19 cellular contexts compared by ENCODE assay signal in genomic region chr2:169806586-169806985, GRCh38. TPM values are rescaled to one million over a fixed set of nuclear protein-coding genes. Genes with fewer than 3 reads are reported as not detected.
A peak's percentile ranks its signal among the peaks of the same experiment; 100 is the strongest.
DNase-seq lines count a peak whose midpoint lies in the region; ATAC-seq and TF ChIP-seq lines count a peak whose summit lies in the region.
"Had no signal": no experiment of that assay in that cellular context is flagged by ENCODE, and none has a peak within 500 bp of the region (broad histone marks: within the 10 kb centered on the region; RNA-seq: fewer than 3 reads in every experiment).

No MANE protein-coding gene starts in this region.

- no peak for ATAC-seq in stimulated activated naive CD8-positive, alpha-beta T cell treated with anti-CD3 and anti-CD28 coated beads, Interleukin-15, Interleukin-2, amounts not matched to agents 100 U/mL and 50 U/mL, for 24 hours
- ATAC-seq: PC-3 had no signal

- DNase-seq in stimulated activated naive CD8-positive, alpha-beta T cell treated with anti-CD3 and anti-CD28 coated beads, Interleukin-15, Interleukin-2, amounts not matched to agents 100 U/mL and 50 U/mL, for 24 hours: no peak
- DNase-seq in activated naive CD8-positive, alpha-beta T cell treated with anti-CD3 and anti-CD28 coated beads for 36 hours: no peak
- DNase-seq in iris pigment epithelial cell (ENCODE audit: low read depth): peak; percentile 55
- no peak for DNase-seq in tibial artery
- DNase-seq in NCI-H2081 (lab: John Stamatoyannopoulos, UW): no peak
- DNase-seq in retina: no peak
- no peak for DNase-seq in NCI-H510A treated with DMSO at 0.1 percent for 48 hours (lab: John Stamatoyannopoulos, UW)
- DNase-seq: ACHN, AML-193, COR-L47, H9, NCI-H1105 treated with DMSO at 0.1 percent for 48 hours, NCI-H187, NCI-H446, NCI-H774, PC-3 had no signal

- no peaks in the 10 kb centered on the region for H3K9me3 ChIP-seq in tibial artery

- H3K4me1 ChIP-seq in tibial artery: peaks cover 0 to 57% (median 18%) of the 10 kb centered on the region in 4 donors

- no peak for TF ChIP-seq CTCF in tibial artery (IDR thresholded peaks at IDR 0.05)

- H3K4me1 Mint-ChIP-seq in stimulated activated naive CD8-positive, alpha-beta T cell treated with anti-CD3 and anti-CD28 coated beads, Interleukin-15, Interleukin-2, amounts not matched to agents 100 ng/mL and 50 ng/mL, for 24 hours (ENCODE audit: low read depth): peaks cover 20% of the 10 kb centered on the region
- peaks cover 17% of the 10 kb centered on the region for H3K4me1 Mint-ChIP-seq in activated naive CD8-positive, alpha-beta T cell treated with anti-CD3 and anti-CD28 coated beads for 36 hours

- peak overlapping the region; percentile 38 for H3K27ac Mint-ChIP-seq in stimulated activated naive CD8-positive, alpha-beta T cell treated with anti-CD3 and anti-CD28 coated beads, Interleukin-15, Interleukin-2, amounts not matched to agents 100 ng/mL and 50 ng/mL, for 24 hours
- H3K27ac Mint-ChIP-seq in activated naive CD8-positive, alpha-beta T cell treated with anti-CD3 and anti-CD28 coated beads for 36 hours: peak overlapping the region; percentile 75
- H3K27ac Mint-ChIP-seq: H9 had no signal

- H3K27ac ChIP-seq in tibial artery: peak overlapping the region; percentile 20 to 39

- H3K4me3 Mint-ChIP-seq in stimulated activated naive CD8-positive, alpha-beta T cell treated with anti-CD3 and anti-CD28 coated beads, Interleukin-15, Interleukin-2, amounts not matched to agents 100 ng/mL and 50 ng/mL, for 24 hours: no peak overlapping the region
- H3K4me3 Mint-ChIP-seq in activated naive CD8-positive, alpha-beta T cell treated with anti-CD3 and anti-CD28 coated beads for 36 hours: no peak overlapping the region
- H3K4me3 Mint-ChIP-seq: CD14-positive monocyte, H9, IgD-negative memory B cell had no signal

- intact Hi-C loops in tibial artery (cut with DNase I; ENCODE audit: low total_unique reads): no loop called here

- no peaks in the 10 kb centered on the region for H3K9me3 Mint-ChIP-seq in stimulated activated naive CD8-positive, alpha-beta T cell treated with anti-CD3 and anti-CD28 coated beads, Interleukin-15, Interleukin-2, amounts not matched to agents 100 ng/mL and 50 ng/mL, for 24 hours
- H3K9me3 Mint-ChIP-seq in activated naive CD8-positive, alpha-beta T cell treated with anti-CD3 and anti-CD28 coated beads for 36 hours: no peaks in the 10 kb centered on the region
- H3K9me3 Mint-ChIP-seq: CD14-positive monocyte, H9, IgD-negative memory B cell had no signal

- no peak overlapping the region for H3K4me3 ChIP-seq in tibial artery

- H3K27me3 Mint-ChIP-seq in stimulated activated naive CD8-positive, alpha-beta T cell treated with anti-CD3 and anti-CD28 coated beads, Interleukin-15, Interleukin-2, amounts not matched to agents 100 ng/mL and 50 ng/mL, for 24 hours: no peaks in the 10 kb centered on the region
- no peaks in the 10 kb centered on the region for H3K27me3 Mint-ChIP-seq in activated naive CD8-positive, alpha-beta T cell treated with anti-CD3 and anti-CD28 coated beads for 36 hours
- H3K27me3 Mint-ChIP-seq: IgD-negative memory B cell had no signal

- H3K27me3 ChIP-seq in tibial artery: no peaks in the 10 kb centered on the region

- H3K36me3 Mint-ChIP-seq in stimulated activated naive CD8-positive, alpha-beta T cell treated with anti-CD3 and anti-CD28 coated beads, Interleukin-15, Interleukin-2, amounts not matched to agents 100 ng/mL and 50 ng/mL, for 24 hours (ENCODE audit: low read depth): peaks cover 65% of the 10 kb centered on the region
- H3K36me3 Mint-ChIP-seq in activated naive CD8-positive, alpha-beta T cell treated with anti-CD3 and anti-CD28 coated beads for 36 hours: peaks cover 33% of the 10 kb centered on the region

- H3K36me3 ChIP-seq in tibial artery: peaks cover 54 to 69% (median 66%) of the 10 kb centered on the region in 3 donors

RNA-seq across cellular contexts. Expression of gene SSB, which starts 7.9 kb away (rescaled TPM):
- 100 to 1,000 TPM; 122 to 124 TPM for total RNA-seq in activated naive CD8-positive, alpha-beta T cell treated with anti-CD3 and anti-CD28 coated beads for 36 hours

RNA-seq across cellular contexts. Expression of gene METTL5, which starts 18.1 kb away (rescaled TPM):
- 100 to 1,000 TPM; 115 TPM for total RNA-seq in activated naive CD8-positive, alpha-beta T cell treated with anti-CD3 and anti-CD28 coated beads for 36 hours

RNA-seq across cellular contexts. Expression of gene UBR3, which starts 20.7 kb away (rescaled TPM):
- 10 to 100 TPM; 15.1 to 17.7 TPM for total RNA-seq in activated naive CD8-positive, alpha-beta T cell treated with anti-CD3 and anti-CD28 coated beads for 36 hours
